ENCODE assay signal across 9 cellular contexts in genomic region chr2:229407170-229407569, GRCh38.
DNase-seq lines count a peak whose midpoint lies in the region; ATAC-seq, FAIRE-seq and TF ChIP-seq lines count a peak whose summit lies in the region.
"Had no signal": no experiment of that assay in that cellular context is flagged by ENCODE, and none has a peak within 500 bp of the region (broad histone marks: within the 10 kb centered on the region; RNA-seq: fewer than 3 reads in every experiment).

No MANE protein-coding gene starts in this region.

- H3K27ac ChIP-seq in body of pancreas, result peak overlapping the region in 2 of 4 donors; percentile 14 to 74
- peak overlapping the region; percentile 39 to 57 for H3K27ac ChIP-seq in tibial artery

- H3K9me3 ChIP-seq in body of pancreas (no peaks in the 10 kb centered on the region), tibial artery (no peaks in the 10 kb centered on the region), T-helper 17 cell (ENCODE audit: control insufficient read depth, low read length, poor library complexity, severe bottlenecking) (no peaks in the 10 kb centered on the region)

- H3K27me3 ChIP-seq in body of pancreas (no peaks in the 10 kb centered on the region), tibial artery (no peaks in the 10 kb centered on the region)

- peaks cover 10% of the 10 kb centered on the region for H3K27me3 Mint-ChIP-seq in T-helper 17 cell

- H3K36me3 Mint-ChIP-seq in T-helper 17 cell (ENCODE audit: low read depth), result no peaks in the 10 kb centered on the region

- H3K4me1 Mint-ChIP-seq in T-helper 17 cell, result no peaks in the 10 kb centered on the region

- TF ChIP-seq CTCF in body of pancreas (IDR thresholded peaks at IDR 0.05), result no peak
- no peak for TF ChIP-seq CTCF in tibial artery (IDR thresholded peaks at IDR 0.05)

- H3K4me3 ChIP-seq in body of pancreas, result no peak overlapping the region
- no peak overlapping the region for H3K4me3 ChIP-seq in tibial artery

- FAIRE-seq in HTR-8/SVneo (lab: Jason Lieb, UNC), result peak; percentile 28
- FAIRE-seq: TTC549 had no signal

- WGBS in body of pancreas, 2 donors, result 34 to 42% methylated on average over 13 of the region's 13 CpGs

- no peaks in the 10 kb centered on the region for H3K36me3 ChIP-seq in body of pancreas (replicated peaks in 1 of 2; ENCODE audit: insufficient read depth in 1 of 2, low read depth in 2 of 2)
- H3K36me3 ChIP-seq in tibial artery, result no peaks in the 10 kb centered on the region

- H3K27ac Mint-ChIP-seq in T-helper 17 cell, result no peak overlapping the region

- TF ChIP-seq POLR2A in body of pancreas (IDR thresholded peaks at IDR 0.05), result no peak

- H3K4me1 ChIP-seq in body of pancreas, result no peaks in the 10 kb centered on the region
- H3K4me1 ChIP-seq in tibial artery, result peaks cover 0 to 45% (median 19%) of the 10 kb centered on the region in 4 donors

- intact Hi-C loops in body of pancreas (cut with DNase I) (no loop called here), left colon (cut with DNase I, micrococcal nuclease) (no loop called here), tibial artery (cut with DNase I; ENCODE audit: low total_unique reads) (no loop called here)

- no peak overlapping the region for H3K4me3 Mint-ChIP-seq in T-helper 17 cell

- peak; percentile 88 for ATAC-seq in body of pancreas
- ATAC-seq in left colon, result peak; percentile 59
- ATAC-seq in GM18502 (IDR thresholded peaks at IDR 0.05; ENCODE audit: poor library complexity, unreplicated experiment), result no peak
- ATAC-seq in GM21515 (IDR thresholded peaks at IDR 0.05; ENCODE audit: unreplicated experiment), result no peak
- no peak for ATAC-seq in T-helper 17 cell

- DNase-seq in HTR-8/SVneo (ENCODE audit: insufficient read length, low spot score), result no peak
- DNase-seq in body of pancreas, result peak; percentile 34 to 75 (median 56)
- DNase-seq in left colon, result peak; percentile 15 to 65
- peak; percentile 84 to 85 for DNase-seq in tibial artery
- no peak for DNase-seq in iPS-NIHi11 (ENCODE audit: low spot score)
- no peak for DNase-seq in T-helper 17 cell

Comparison
In these comparisons a context has a peak if more than half of its experiments do, and no peak if none do; other contexts are left out.
1. DNase-seq: peak in body of pancreas (4 of 4), left colon (2 of 2) and tibial artery (2 of 2); none in HTR-8/SVneo (single experiment), iPS-NIHi11 (single experiment) and T-helper 17 cell (0 of 3).
2. ATAC-seq: peak in body of pancreas (single experiment) and left colon (single experiment); none in GM18502 (single experiment), GM21515 (single experiment) and T-helper 17 cell (single experiment).